ENCODE assay signal across 24 cellular contexts in genomic region chr2:63438171-63438570, GRCh38.
DNase-seq lines count a peak whose midpoint lies in the region; FAIRE-seq and TF ChIP-seq lines count a peak whose summit lies in the region.
"Had no signal": no experiment of that assay in that cellular context is flagged by ENCODE, and none has a peak within 500 bp of the region (broad histone marks: within the 10 kb centered on the region; RNA-seq: fewer than 3 reads in every experiment).

No MANE protein-coding gene starts in this region.

- H3K27ac Mint-ChIP-seq in immature natural killer cell = no peak overlapping the region
- H3K27ac Mint-ChIP-seq: CD8-positive, alpha-beta T cell had no signal

- H3K9me3 Mint-ChIP-seq in immature natural killer cell = no peaks in the 10 kb centered on the region
- H3K9me3 Mint-ChIP-seq: CD8-positive, alpha-beta T cell had no signal

- H3K27me3 Mint-ChIP-seq in immature natural killer cell (ENCODE audit: low read depth in 3 of 3) = no peaks in the 10 kb centered on the region

- no peak overlapping the region for H3K4me3 Mint-ChIP-seq in immature natural killer cell
- H3K4me3 Mint-ChIP-seq: CD8-positive, alpha-beta T cell had no signal

- FAIRE-seq in GM12892 (lab: Jason Lieb, UNC) = no peak
- FAIRE-seq: H1 had no signal

- TF ChIP-seq CTCF in cardiac fibroblast (IDR thresholded peaks at IDR 0.05; ENCODE audit: low read depth, low read length) = no peak

- TF ChIP-seq POLR2A in GM12892 (IDR thresholded peaks at IDR 0.05; ENCODE audit: low read depth, low read length) = no peak

- H3K36me3 Mint-ChIP-seq in immature natural killer cell = peaks cover 0 to 15% (median 12%) of the 10 kb centered on the region in 3 donors

- no peak overlapping the region for H3K4me3 ChIP-seq in cardiac fibroblast (replicated peaks in 1 of 2; ENCODE audit: low read depth in 2 of 2, low read length in 2 of 2)
- H3K4me3 ChIP-seq: BLaER1 treated with 17β-estradiol and CSF1 and Interleukin-3, amounts not matched to agents 10 nM and 100 nM had no signal

- DNase-seq in DMS 273 (lab: John Stamatoyannopoulos, UW; ENCODE audit: unreplicated experiment) = peak; percentile 10
- no peak for DNase-seq in DMS 273 treated with DMSO at 0.1 percent for 48 hours (lab: John Stamatoyannopoulos, UW)
- DNase-seq in NCI-H146 (lab: John Stamatoyannopoulos, UW) = peak; percentile 40
- peak; percentile 10 to 27 for DNase-seq in cardiac fibroblast (ENCODE audit: low read depth in 2 of 2)
- DNase-seq in medulla oblongata (ENCODE audit: extremely low spot score) = peak; percentile 6
- no peak for DNase-seq in immature natural killer cell
- DNase-seq in C1 segment of cervical spinal cord (lab: John Stamatoyannopoulos, UW) = no peak
- DNase-seq in GM12892 (ENCODE audit: insufficient read length) = no peak
- DNase-seq: ACHN; Calu3; CD8-positive, alpha-beta T cell; EL; GF-D8; KG1; NCI-H1092; NCI-H1694; NCI-H226; NCI-H510A treated with DMSO at 0.1 percent for 48 hours; PC-3; RPMI8226; SHP77; SK-N-SH had no signal

- H3K4me1 Mint-ChIP-seq in immature natural killer cell = no peaks in the 10 kb centered on the region

Comparison
In these comparisons a context has a peak if more than half of its experiments do, and no peak if none do; other contexts are left out.
1. DNase-seq: peak in DMS 273 (single experiment), NCI-H146 (single experiment), cardiac fibroblast (2 of 2) and medulla oblongata (single experiment); none in DMS 273 treated with DMSO at 0.1 percent for 48 hours (single experiment), immature natural killer cell (0 of 3), C1 segment of cervical spinal cord (0 of 14) and GM12892 (single experiment).